ENCODE assay signal across 21 cellular contexts in genomic region chr5:14373685-14374084, GRCh38.
DNase-seq lines count a peak whose midpoint lies in the region; ATAC-seq and TF ChIP-seq lines count a peak whose summit lies in the region.
"Had no signal": no experiment of that assay in that cellular context is flagged by ENCODE, and none has a peak within 500 bp of the region (broad histone marks: within the 10 kb centered on the region; RNA-seq: fewer than 3 reads in every experiment).

No MANE protein-coding gene starts in this region.

- no peaks in the 10 kb centered on the region for H3K4me1 ChIP-seq in right lobe of liver
- H3K4me1 ChIP-seq: parathyroid adenoma had no signal

- H3K4me3 Mint-ChIP-seq in activated T-cell treated with anti-CD3 and anti-CD28 coated beads, Interleukin-2, amount 50 U/mL, for 4 hours = no peak overlapping the region
- H3K4me3 Mint-ChIP-seq: activated B cell treated with CpG ODN at 0.5 μM for 24 hours; immature natural killer cell; natural killer cell treated with Interleukin-12 subunit alpha and Interleukin-12 subunit beta and Interleukin-15 and Interleukin-18, amount 100 ng/mL, for 72 hours; type B pancreatic cell had no signal

- H3K9me3 ChIP-seq in right lobe of liver = no peaks in the 10 kb centered on the region
- H3K9me3 ChIP-seq: heart left ventricle, left ventricle myocardium inferior had no signal

- peak overlapping the region; percentile 37; the same call in 1 of the 2 replicates for H3K27ac ChIP-seq in VCaP
- no peak overlapping the region for H3K27ac ChIP-seq in right lobe of liver
- H3K27ac ChIP-seq: heart left ventricle, left ventricle myocardium inferior, parathyroid adenoma had no signal

- ATAC-seq in GM18502 (IDR thresholded peaks at IDR 0.05; ENCODE audit: poor library complexity, unreplicated experiment) = peak; percentile 43
- peak; percentile 57 for ATAC-seq in HG03025 (IDR thresholded peaks at IDR 0.05; ENCODE audit: low FRiP score, unreplicated experiment)
- peak; percentile 29 to 57 (median 34) for ATAC-seq in right lobe of liver
- ATAC-seq in activated T-cell treated with anti-CD3 and anti-CD28 coated beads, Interleukin-2, amount 50 U/mL, for 4 hours = no peak
- no peak for ATAC-seq in HG02884 (IDR thresholded peaks at IDR 0.05; ENCODE audit: unreplicated experiment)
- ATAC-seq: natural killer cell treated with Interleukin-12 subunit alpha and Interleukin-12 subunit beta and Interleukin-15 and Interleukin-18, amount 100 ng/mL, for 72 hours; sciatic nerve had no signal

- intact Hi-C loops in right lobe of liver (cut with DNase I) = no loop called here

- no peaks in the 10 kb centered on the region for H3K9me3 Mint-ChIP-seq in activated T-cell treated with anti-CD3 and anti-CD28 coated beads, Interleukin-2, amount 50 U/mL, for 4 hours
- H3K9me3 Mint-ChIP-seq: activated B cell treated with CpG ODN at 0.5 μM for 24 hours; immature natural killer cell; natural killer cell treated with Interleukin-12 subunit alpha and Interleukin-12 subunit beta and Interleukin-15 and Interleukin-18, amount 100 ng/mL, for 72 hours; type B pancreatic cell had no signal

- H3K27me3 Mint-ChIP-seq in activated T-cell treated with anti-CD3 and anti-CD28 coated beads, Interleukin-2, amount 50 U/mL, for 4 hours (ENCODE audit: low read depth) = no peaks in the 10 kb centered on the region
- H3K27me3 Mint-ChIP-seq: activated B cell treated with CpG ODN at 0.5 μM for 24 hours; natural killer cell treated with Interleukin-12 subunit alpha and Interleukin-12 subunit beta and Interleukin-15 and Interleukin-18, amount 100 ng/mL, for 72 hours; type B pancreatic cell had no signal

- TF ChIP-seq CTCF in VCaP (conservative IDR thresholded peaks at IDR 0.05) (no peak), right lobe of liver (IDR thresholded peaks at IDR 0.05) (no peak)

- in situ Hi-C loops in KBM-7 (cut with MboI; ENCODE audit: low pct_unique_long_range_greater_than_20kb, low sequenced_read_pairs) = no loop called here

- DNase-seq in right lobe of liver (no peak), KBM-7 (no peak), GM19240 (ENCODE audit: insufficient read length, low spot score) (no peak)
- no peak for DNase-seq in activated T-cell treated with anti-CD3 and anti-CD28 coated beads, Interleukin-2, amount 50 U/mL, for 4 hours
- DNase-seq: activated B cell treated with CpG ODN at 0.5 μM for 24 hours; activated CD4-positive, alpha-beta T cell treated with anti-CD3 and anti-CD28 coated beads, Interleukin-2, amount 50 U/mL, for 4 hours; DMS79 treated with DMSO at 0.1 percent for 48 hours; heart left ventricle; immature natural killer cell; left ventricle myocardium inferior; NCI-H1417; NCI-H446; RPMI8226 had no signal

- 61% methylated on average over 6 of the region's 6 CpGs for WGBS in right lobe of liver (ENCODE audit: insufficient coverage, low coverage, low lambda C conversion rate, missing lambda C conversion rate)

- no peaks in the 10 kb centered on the region for H3K27me3 ChIP-seq in right lobe of liver
- H3K27me3 ChIP-seq: heart left ventricle had no signal

- peaks cover 0 to 50% (median 17%) of the 10 kb centered on the region in 4 donors for H3K36me3 ChIP-seq in right lobe of liver

- no peak overlapping the region for H3K4me3 ChIP-seq in right lobe of liver
- H3K4me3 ChIP-seq: heart left ventricle, left ventricle myocardium inferior had no signal

- no peak for TF ChIP-seq POLR2A in right lobe of liver (IDR thresholded peaks at IDR 0.05)

- H3K36me3 Mint-ChIP-seq in activated T-cell treated with anti-CD3 and anti-CD28 coated beads, Interleukin-2, amount 50 U/mL, for 4 hours (ENCODE audit: insufficient read depth) = no peaks in the 10 kb centered on the region

- peaks cover 3% of the 10 kb centered on the region for H3K4me1 Mint-ChIP-seq in activated T-cell treated with anti-CD3 and anti-CD28 coated beads, Interleukin-2, amount 50 U/mL, for 4 hours (ENCODE audit: low read depth)

Comparison
In these comparisons a context has a peak if more than half of its experiments do, and no peak if none do; other contexts are left out.
1. ATAC-seq: peak in GM18502 (single experiment), HG03025 (single experiment) and right lobe of liver (4 of 4); none in activated T-cell treated with anti-CD3 and anti-CD28 coated beads, Interleukin-2, amount 50 U/mL, for 4 hours (0 of 2) and HG02884 (single experiment).